Comparison of ENCODE assay signal across 31 cellular contexts in the genomic region with DNA sequence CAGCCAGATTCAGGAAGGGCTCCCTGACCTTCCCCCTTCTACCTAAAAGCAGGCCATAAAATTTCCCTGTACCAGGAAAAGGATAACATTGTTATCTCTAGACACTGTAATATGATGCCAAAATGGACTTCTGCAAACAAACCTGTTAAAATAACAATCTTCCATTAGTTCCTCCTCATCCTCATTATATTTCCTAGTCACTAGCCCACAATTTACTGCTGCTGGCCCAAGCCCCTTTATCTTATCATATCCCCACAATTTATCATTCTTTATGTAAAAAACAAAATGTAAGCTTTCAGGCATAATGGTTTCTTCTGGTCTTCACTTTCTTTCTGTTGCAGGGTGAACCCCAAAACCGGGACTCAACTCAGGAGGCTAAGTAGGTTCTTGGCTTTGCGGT.
"Had no signal": no experiment of that assay in that cellular context is flagged by ENCODE, and none has a peak within 500 bp of the region (broad histone marks: within the 10 kb centered on the region; RNA-seq: fewer than 3 reads in every experiment).

No MANE protein-coding gene starts in this region.

- H3K36me3 ChIP-seq: ascending aorta, cardiac muscle cell, colonic mucosa, gastrocnemius medialis, left ventricle myocardium inferior, right atrium auricular region, vagina had no signal

- H2AFZ ChIP-seq: hepatocyte had no signal

- H3K27me3 ChIP-seq: ascending aorta, cardiac muscle cell, colonic mucosa, dorsolateral prefrontal cortex, gastrocnemius medialis, hepatocyte, right atrium auricular region, vagina had no signal

- H3K4me2 ChIP-seq: hepatocyte, smooth muscle cell had no signal

- DNase-seq: activated CD4-positive, alpha-beta memory T cell treated with anti-CD3 and anti-CD28 coated beads, Interleukin-2, amount 10 ng/mL, durations not matched to agents 7 days and 5 days; activated CD4-positive, alpha-beta T cell treated with anti-CD3 and anti-CD28 coated beads for 1 hour; activated CD4-positive, alpha-beta T cell treated with anti-CD3 and anti-CD28 coated beads, Interleukin-2, amount 10 ng/mL, durations not matched to agents 7 days and 5 days; activated CD8-positive, alpha-beta memory T cell treated with anti-CD3 and anti-CD28 coated beads, Interleukin-2, amount 50 U/mL, for 48 hours; activated gamma-delta T cell; activated naive CD4-positive, alpha-beta T cell treated with anti-CD3 and anti-CD28 coated beads, Interleukin-2, amount 10 ng/mL, durations not matched to agents 7 days and 5 days; activated naive CD8-positive, alpha-beta T cell treated with anti-CD3 and anti-CD28 coated beads, Interleukin-2, amount 10 ng/mL, durations not matched to agents 7 days and 5 days; activated T-cell treated with anti-CD3 and anti-CD28 coated beads, Interleukin-2, amount 50 U/mL, for 24 hours; cerebellar nuclear complex; colonic mucosa; dorsolateral prefrontal cortex; effector memory CD4-positive, alpha-beta T cell; erythroblast; gastrocnemius medialis; islet precursor cell; left ventricle myocardium inferior; mesendoderm; natural killer cell; stimulated activated CD4-positive, alpha-beta T cell treated with anti-CD3 and anti-CD28 coated beads, Interleukin-1b, Interleukin-23, amount 100 ng/mL, for 48 hours; stimulated activated CD4-positive, alpha-beta T cell treated with anti-CD3 and anti-CD28 coated beads, Interleukin-4, amount 100 ng/mL, for 4 hours; stimulated activated CD8-positive, alpha-beta memory T cell treated with anti-CD3 and anti-CD28 coated beads, Interleukin-4, amount 100 ng/mL, for 48 hours; stimulated activated naive CD8-positive, alpha-beta T cell treated with anti-CD3 and anti-CD28 coated beads, Interleukin-15, amount 100 ng/mL, for 72 hours; substantia nigra had no signal

- H3K79me2 ChIP-seq: hepatocyte had no signal

- H3K27ac ChIP-seq: ascending aorta, cardiac muscle cell, colonic mucosa, gastrocnemius medialis, hepatocyte, left ventricle myocardium inferior, right atrium auricular region, vagina had no signal

- H3K4me3 ChIP-seq: ascending aorta, cardiac muscle cell, colonic mucosa, dorsolateral prefrontal cortex, gastrocnemius medialis, hepatocyte, left ventricle myocardium inferior, lung, right atrium auricular region, smooth muscle cell, vagina had no signal

- H3K9me3 ChIP-seq: ascending aorta, colonic mucosa, gastrocnemius medialis, left ventricle myocardium inferior, right atrium auricular region, vagina had no signal

- ATAC-seq: gastrocnemius medialis; natural killer cell; stimulated activated memory B cell treated with anti-CD40 and anti-IgM and Interleukin-4, amounts not matched to agents 10 μg/mL and 1 μg/mL and 100 μg/mL, for 72 hours; stimulated activated naive CD8-positive, alpha-beta T cell treated with anti-CD3 and anti-CD28 coated beads, Interleukin-15, amount 100 ng/mL, for 72 hours had no signal

- H3K4me1 ChIP-seq: ascending aorta, colonic mucosa, gastrocnemius medialis, left ventricle myocardium inferior, right atrium auricular region, vagina had no signal
